8 cellular contexts compared by ENCODE assay signal in genomic region chr7:29408841-29409243, GRCh38.
DNase-seq lines count a peak whose midpoint lies in the region; ATAC-seq and TF ChIP-seq lines count a peak whose summit lies in the region.

No MANE protein-coding gene starts in this region.

- 20% methylated on average over 7 of the region's 7 CpGs for WGBS in hepatocyte (ENCODE audit: low lambda C conversion rate, missing lambda C conversion rate)

- no peak overlapping the region for H2AFZ ChIP-seq in hepatocyte

- H3K27ac ChIP-seq in C4-2B (no peak overlapping the region), hepatocyte (no peak overlapping the region)

- ATAC-seq in GM19463 (IDR thresholded peaks at IDR 0.05; ENCODE audit: unreplicated experiment) (peak; percentile 50), GM21619 (IDR thresholded peaks at IDR 0.05; ENCODE audit: unreplicated experiment) (no peak)

- H3K4me2 ChIP-seq in hepatocyte, result no peak overlapping the region

- peaks cover 5% of the 10 kb centered on the region for H3K4me1 ChIP-seq in hepatocyte (ENCODE audit: insufficient read depth)

- TF ChIP-seq CTCF in C4-2B (conservative IDR thresholded peaks at IDR 0.05) (peak; percentile 80), hepatocyte (IDR thresholded peaks at IDR 0.05; ENCODE audit: poor library complexity) (peak; percentile 86)

- H3K36me3 ChIP-seq in hepatocyte (replicated peaks; ENCODE audit: insufficient read depth, low read depth), result no peaks in the 10 kb centered on the region

- no peaks in the 10 kb centered on the region for H3K9me3 ChIP-seq in hepatocyte (ENCODE audit: low read depth)

- H3K4me3 ChIP-seq in hepatocyte, result no peak overlapping the region
- no peak overlapping the region for H3K4me3 ChIP-seq in skeletal muscle cell (ENCODE audit: low read depth, low read length)

- no peaks in the 10 kb centered on the region for H4K20me1 ChIP-seq in hepatocyte (ENCODE audit: insufficient read depth, poor library complexity, severe bottlenecking)

- DNase-seq in NAMALWA (ENCODE audit: low spot score), result peak; percentile 92
- peak; percentile 49 for DNase-seq in SKM-1 (lab: John Stamatoyannopoulos, UW; ENCODE audit: unreplicated experiment)
- peak; percentile 81 for DNase-seq in astrocyte of the hippocampus (ENCODE audit: low read depth, low spot score)
- peak; percentile 84 for DNase-seq in hepatocyte (ENCODE audit: low spot score)
- peak; percentile 47 for DNase-seq in skeletal muscle cell (ENCODE audit: low read depth)

- H3K79me2 ChIP-seq in hepatocyte, result no peaks in the 10 kb centered on the region

- H3K27me3 ChIP-seq in hepatocyte, result no peaks in the 10 kb centered on the region

- H3K9me2 ChIP-seq in hepatocyte (replicated peaks; ENCODE audit: insufficient read depth), result no peaks in the 10 kb centered on the region
